Comparison of ENCODE assay signal across 1 cellular context in genomic region chr16:82758406-82758805, GRCh38.
TF ChIP-seq lines count a peak whose summit lies in the region.

No MANE protein-coding gene starts in this region.

TF ChIP-seq in WTC11, 78 proteins besides CTCF, POLR2A, EP300 and RAD21:
- TF ChIP-seq, protein P1, sequence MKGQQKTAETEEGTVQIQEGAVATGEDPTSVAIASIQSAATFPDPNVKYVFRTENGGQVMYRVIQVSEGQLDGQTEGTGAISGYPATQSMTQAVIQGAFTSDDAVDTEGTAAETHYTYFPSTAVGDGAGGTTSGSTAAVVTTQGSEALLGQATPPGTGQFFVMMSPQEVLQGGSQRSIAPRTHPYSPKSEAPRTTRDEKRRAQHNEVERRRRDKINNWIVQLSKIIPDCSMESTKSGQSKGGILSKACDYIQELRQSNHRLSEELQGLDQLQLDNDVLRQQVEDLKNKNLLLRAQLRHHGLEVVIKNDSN (CRISPR knock-in tag; IDR thresholded peaks at IDR 0.05) = peak; percentile 67; the same call in 1 of the 2 replicates
- TF ChIP-seq, protein P2, sequence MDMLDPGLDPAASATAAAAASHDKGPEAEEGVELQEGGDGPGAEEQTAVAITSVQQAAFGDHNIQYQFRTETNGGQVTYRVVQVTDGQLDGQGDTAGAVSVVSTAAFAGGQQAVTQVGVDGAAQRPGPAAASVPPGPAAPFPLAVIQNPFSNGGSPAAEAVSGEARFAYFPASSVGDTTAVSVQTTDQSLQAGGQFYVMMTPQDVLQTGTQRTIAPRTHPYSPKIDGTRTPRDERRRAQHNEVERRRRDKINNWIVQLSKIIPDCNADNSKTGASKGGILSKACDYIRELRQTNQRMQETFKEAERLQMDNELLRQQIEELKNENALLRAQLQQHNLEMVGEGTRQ (CRISPR knock-in tag; IDR thresholded peaks at IDR 0.05) = peak; percentile 82
- no peak for TF ChIP-seq GTF2I (CRISPR knock-in tag; conservative IDR thresholded peaks at IDR 0.05)
